8 cellular contexts compared by ENCODE assay signal in genomic region chr2:111121873-111122630, GRCh38. TPM values are rescaled to one million over a fixed set of nuclear protein-coding genes. Genes with fewer than 3 reads are reported as not detected.
DNase-seq lines count a peak whose midpoint lies in the region; ATAC-seq and TF ChIP-seq lines count a peak whose summit lies in the region.

No MANE protein-coding gene starts in this region.

- H2AFZ ChIP-seq in OCI-LY7 (ENCODE audit: low read length): no peak overlapping the region

- in situ Hi-C loops in Caki2 (cut with HindIII; ENCODE audit: low pct_unique_long_range_greater_than_20kb, low sequenced_read_pairs): no loop called here

- H4K20me1 ChIP-seq in OCI-LY7 (ENCODE audit: insufficient read depth, low read length): peaks cover 29% of the 10 kb centered on the region

- peak; percentile 93 for DNase-seq in Caki2 (ENCODE audit: low read depth)
- DNase-seq in HUDEP-2 (lab: John Stamatoyannopoulos, UW; ENCODE audit: unreplicated experiment in 76 of 76): peak in 74 of 76 experiments; percentile 5 to 88 (median 72)
- DNase-seq in OCI-LY7 (ENCODE audit: low spot score): peak; percentile 91
- DNase-seq in activated T-cell treated with anti-CD3 and anti-CD28 coated beads, Interleukin-2, amount 50 U/mL, for 24 hours: peak; percentile 86
- peak; percentile 85 for DNase-seq in stimulated activated CD8-positive, alpha-beta memory T cell treated with anti-CD3 and anti-CD28 coated beads, Interleukin-4, amount 100 ng/mL, for 48 hours

- peaks cover 59% of the 10 kb centered on the region for H3K79me2 ChIP-seq in OCI-LY7 (ENCODE audit: insufficient read depth, low read depth, low read length)

- WGBS in esophagus, 2 donors: 1% methylated on average over 79 to 90 of the region's 90 CpGs

- H3K27me3 ChIP-seq in esophagus (ENCODE audit: control insufficient read depth in 1 of 2, insufficient read depth in 2 of 2, low read length in 2 of 2): no peaks in the 10 kb centered on the region
- H3K27me3 ChIP-seq in mucosa of rectum (ENCODE audit: control insufficient read depth in 2 of 2, insufficient read depth in 2 of 2, low read length in 2 of 2): peaks cover 0 to 13% of the 10 kb centered on the region in 2 donors

- H3K9me3 ChIP-seq in OCI-LY7 (ENCODE audit: low read length) (no peaks in the 10 kb centered on the region), esophagus (ENCODE audit: control insufficient read depth in 2 of 2, insufficient read depth in 1 of 2, low read depth in 1 of 2, low read length in 1 of 2) (peaks cover 0 to 4% of the 10 kb centered on the region in 2 donors), mucosa of rectum (ENCODE audit: control insufficient read depth in 2 of 2, low read length in 2 of 2) (no peaks in the 10 kb centered on the region)

- peak; percentile 53 for ATAC-seq in GM21390 (IDR thresholded peaks at IDR 0.05; ENCODE audit: unreplicated experiment)

- H3K4me1 ChIP-seq in OCI-LY7 (ENCODE audit: insufficient read depth, low read length, poor library complexity, severe bottlenecking) (peaks cover 50% of the 10 kb centered on the region), esophagus (ENCODE audit: control insufficient read depth in 2 of 2, insufficient read depth in 2 of 2, low read length in 1 of 2) (peaks cover 0 to 11% of the 10 kb centered on the region in 2 donors), mucosa of rectum (ENCODE audit: control insufficient read depth in 2 of 2, insufficient read depth in 2 of 2, low read length in 2 of 2) (peaks cover 33 to 34% of the 10 kb centered on the region in 2 donors)

- H3K27ac ChIP-seq in OCI-LY7 (ENCODE audit: low read depth, low read length, poor library complexity, severe bottlenecking) (peak overlapping the region; percentile 75), esophagus (ENCODE audit: low read depth in 2 of 2, low read length in 1 of 2) (peak overlapping the region; percentile 89), mucosa of rectum (ENCODE audit: low read depth in 2 of 2, low read length in 2 of 2) (peak overlapping the region; percentile 83 to 92)

- no TSS peak for BruUV-seq in OCI-LY7 (replicated peaks; lab: Mats Ljungman, UMichigan)

- H3K9me2 ChIP-seq in OCI-LY7 (ENCODE audit: insufficient read depth, low read length): no peaks in the 10 kb centered on the region

- no peaks in the 10 kb centered on the region for H3K9me3 Mint-ChIP-seq in activated T-cell treated with anti-CD3 and anti-CD28 coated beads, Interleukin-2, amount 50 U/mL, for 24 hours

- peaks cover 72% of the 10 kb centered on the region for H3K4me1 Mint-ChIP-seq in activated T-cell treated with anti-CD3 and anti-CD28 coated beads, Interleukin-2, amount 50 U/mL, for 24 hours (ENCODE audit: low read depth)

- intact Hi-C loops in OCI-LY7 (cut with micrococcal nuclease; ENCODE audit: unreplicated experiment): loop anchor here (1.0 to 10.0 kb wide), 7 partner anchors 35 to 583 kb away; partner anchors contain the start of gene BUB1

- peaks cover 31% of the 10 kb centered on the region for H3K27me3 Mint-ChIP-seq in activated T-cell treated with anti-CD3 and anti-CD28 coated beads, Interleukin-2, amount 50 U/mL, for 24 hours

- peak overlapping the region; percentile 98 for H3K4me2 ChIP-seq in OCI-LY7 (ENCODE audit: low read length)

- H3K36me3 ChIP-seq in OCI-LY7 (ENCODE audit: insufficient read depth, low read length) (peaks cover 51% of the 10 kb centered on the region), esophagus (ENCODE audit: control insufficient read depth in 2 of 2, insufficient read depth in 2 of 2, low read length in 1 of 2) (peaks cover 0 to 4% of the 10 kb centered on the region in 2 donors), mucosa of rectum (ENCODE audit: control insufficient read depth in 2 of 2, insufficient read depth in 2 of 2, low read length in 2 of 2) (peaks cover 25 to 28% of the 10 kb centered on the region in 2 donors)

- CTCF ChIA-PET in OCI-LY7 (lab: Charles Lee; ENCODE audit: unreplicated experiment): interaction anchor here (0.6 kb wide), 1 partner anchor 36 kb away, joined by 3 read pairs; no protein-coding TSS in a partner anchor

- H3K36me3 Mint-ChIP-seq in activated T-cell treated with anti-CD3 and anti-CD28 coated beads, Interleukin-2, amount 50 U/mL, for 24 hours (ENCODE audit: low read depth): peaks cover 58% of the 10 kb centered on the region

- H3K9ac ChIP-seq in mucosa of rectum (ENCODE audit: low read depth in 1 of 2, low read length in 2 of 2): peak overlapping the region; percentile 81 to 88

- POLR2A ChIA-PET in OCI-LY7 (lab: Charles Lee): interaction anchor here (2.2 to 2.4 kb wide), 2 partner anchors 11 to 35 kb away, joined by 6 to 12 read pairs; no protein-coding TSS in a partner anchor

- TF ChIP-seq CTCF in OCI-LY7 (conservative IDR thresholded peaks at IDR 0.05; ENCODE audit: low read length): no peak; the same call in 1 of the 2 replicates

- peak overlapping the region; percentile 92 for H3K27ac Mint-ChIP-seq in activated T-cell treated with anti-CD3 and anti-CD28 coated beads, Interleukin-2, amount 50 U/mL, for 24 hours

- H3K4me3 Mint-ChIP-seq in activated T-cell treated with anti-CD3 and anti-CD28 coated beads, Interleukin-2, amount 50 U/mL, for 24 hours: peak overlapping the region; percentile 88

- H3K4me3 ChIP-seq in OCI-LY7 (ENCODE audit: low read depth, low read length, poor library complexity, severe bottlenecking): peak overlapping the region; percentile 96
- H3K4me3 ChIP-seq in esophagus (ENCODE audit: low read depth in 1 of 2, low read length in 2 of 2): peak overlapping the region; percentile 79 to 88
- peak overlapping the region; percentile 83 to 87 for H3K4me3 ChIP-seq in mucosa of rectum (ENCODE audit: low read length in 2 of 2)

RNA-seq across cellular contexts. Expression of gene BCL2L11, which starts 1.3 kb away (rescaled TPM):
- 4.6 and 10.0 TPM in 2 replicates for total RNA-seq in Caki2 (2014; rRNA removed; shearing (Covaris generic); ENCODE audit: low replicate concordance)
- 10.9 and 16.0 TPM in 2 replicates for total RNA-seq in OCI-LY7 (2014; rRNA removed; shearing (Covaris generic))
- 20.3 and 21.2 TPM in 2 replicates for total RNA-seq in OCI-LY7 (2022)
- polyA plus RNA-seq in esophagus: 1 to 10 TPM; 3.9 to 4.1 TPM

Comparison
In these comparisons a context has a peak if more than half of its experiments do, and no peak if none do; other contexts are left out.
1. Peak in every context shown above with its lines: DNase-seq, ATAC-seq, H3K4me3 ChIP-seq and H3K27ac ChIP-seq.